In genomic region chr7:50336909-50337703, GRCh38 we compare ENCODE assay signal across 15 cellular contexts. TPM values are rescaled to one million over a fixed set of nuclear protein-coding genes. Genes with fewer than 3 reads are reported as not detected.
DNase-seq lines count a peak whose midpoint lies in the region; ATAC-seq, FAIRE-seq and TF ChIP-seq lines count a peak whose summit lies in the region.
"Had no signal": no experiment of that assay in that cellular context is flagged by ENCODE, and none has a peak within 500 bp of the region (broad histone marks: within the 10 kb centered on the region; RNA-seq: fewer than 3 reads in every experiment).

No MANE protein-coding gene starts in this region.

- peaks cover 25% of the 10 kb centered on the region for H3K4me1 Mint-ChIP-seq in CD4-positive, alpha-beta T cell (ENCODE audit: low read depth)
- peaks cover 40% of the 10 kb centered on the region for H3K4me1 Mint-ChIP-seq in activated T-helper 17 cell treated with anti-CD3 and anti-CD28 coated beads, Interleukin-2, amount 50 U/mL, for 72 hours

- POLR2A ChIA-PET in CD4-positive, alpha-beta T cell (lab: Charles Lee) = interaction anchor here (0.8 to 43.3 kb wide), 8 partner anchors 19 to 195 kb away, joined by 3 to 2111 read pairs (median 5); partner anchors contain the start of gene IKZF1

- intact Hi-C loops in CD4-positive, alpha-beta T cell (cut with DNase I, micrococcal nuclease) = no loop called here
- intact Hi-C loops in sigmoid colon (cut with DNase I) = no loop called here
- intact Hi-C loops in testis (cut with DNase I; ENCODE audit: low total_unique reads) = no loop called here
- intact Hi-C loops in adrenal gland (cut with DNase I) = no loop called here

- peak; percentile 7 for ATAC-seq in CD4-positive, alpha-beta T cell (ENCODE audit: poor library complexity)
- peak; percentile 47 for ATAC-seq in activated T-helper 17 cell treated with anti-CD3 and anti-CD28 coated beads, Interleukin-2, amount 50 U/mL, for 72 hours (replicated peaks)

- no peak for TF ChIP-seq CTCF in CD4-positive, alpha-beta T cell (IDR thresholded peaks at IDR 0.05)
- TF ChIP-seq CTCF in sigmoid colon (IDR thresholded peaks at IDR 0.05) = no peak
- no peak for TF ChIP-seq CTCF in testis (IDR thresholded peaks at IDR 0.05)
- no peak for TF ChIP-seq CTCF in adrenal gland (IDR thresholded peaks at IDR 0.05)

- FAIRE-seq in RCC 7860 (lab: Jason Lieb, UNC) = no peak
- FAIRE-seq: H54, urothelium cell line had no signal

- no peaks in the 10 kb centered on the region for H3K9me3 ChIP-seq in CD4-positive, alpha-beta T cell (ENCODE audit: control insufficient read depth, low read length)
- no peaks in the 10 kb centered on the region for H3K9me3 ChIP-seq in KOPT-K1 (ENCODE audit: insufficient read depth, low read length, poor library complexity, severe bottlenecking)
- no peaks in the 10 kb centered on the region for H3K9me3 ChIP-seq in sigmoid colon
- H3K9me3 ChIP-seq in testis = no peaks in the 10 kb centered on the region
- H3K9me3 ChIP-seq in adrenal gland (replicated peaks in 1 of 3) = no peaks in the 10 kb centered on the region

- TF ChIP-seq EP300 in sigmoid colon (IDR thresholded peaks at IDR 0.05) = no peak

- no peak overlapping the region for H3K27ac Mint-ChIP-seq in CD4-positive, alpha-beta T cell
- no peak overlapping the region for H3K27ac Mint-ChIP-seq in activated T-helper 17 cell treated with anti-CD3 and anti-CD28 coated beads, Interleukin-2, amount 50 U/mL, for 72 hours

- H3K27me3 ChIP-seq in CD4-positive, alpha-beta T cell (ENCODE audit: control insufficient read depth, insufficient read depth, low read length) = no peaks in the 10 kb centered on the region
- H3K27me3 ChIP-seq in sigmoid colon (peaks cover 0 to 4% (median 0%) of the 10 kb centered on the region in 3 donors), testis (no peaks in the 10 kb centered on the region), adrenal gland (no peaks in the 10 kb centered on the region)

- WGBS in sigmoid colon, 2 donors = 71 to 83% methylated on average over 15 of the region's 15 CpGs
- 90 to 91% methylated on average over 15 of the region's 15 CpGs for WGBS in testis, 2 donors
- 84 to 89% (median 85%) methylated on average over 15 of the region's 15 CpGs for whole genome bisulfite sequencing in adrenal gland, 4 donors

- H3K36me3 Mint-ChIP-seq in CD4-positive, alpha-beta T cell (ENCODE audit: low read depth) = peaks cover 49% of the 10 kb centered on the region
- H3K36me3 Mint-ChIP-seq in activated T-helper 17 cell treated with anti-CD3 and anti-CD28 coated beads, Interleukin-2, amount 50 U/mL, for 72 hours (ENCODE audit: low read depth) = no peaks in the 10 kb centered on the region

- CTCF ChIA-PET in CD4-positive, alpha-beta T cell (lab: Charles Lee) = interaction anchor here (0.8 to 2.8 kb wide), 6 partner anchors 13 to 132 kb away, joined by 3 to 13 read pairs (median 5); no protein-coding TSS in a partner anchor

- H3K36me3 ChIP-seq in KOPT-K1 (ENCODE audit: insufficient read depth, low read length) (peaks cover 23% of the 10 kb centered on the region; the same call in 1 of the 2 replicates), sigmoid colon (no peaks in the 10 kb centered on the region), testis (ENCODE audit: low read depth, missing control alignments) (no peaks in the 10 kb centered on the region), adrenal gland (replicated peaks in 1 of 2) (no peaks in the 10 kb centered on the region)

- no peaks in the 10 kb centered on the region for H3K27me3 Mint-ChIP-seq in CD4-positive, alpha-beta T cell
- H3K27me3 Mint-ChIP-seq in activated T-helper 17 cell treated with anti-CD3 and anti-CD28 coated beads, Interleukin-2, amount 50 U/mL, for 72 hours = no peaks in the 10 kb centered on the region

- H3K4me1 ChIP-seq in sigmoid colon (no peaks in the 10 kb centered on the region), testis (no peaks in the 10 kb centered on the region), adrenal gland (replicated peaks in 1 of 2) (no peaks in the 10 kb centered on the region)

- peak overlapping the region; percentile 81 for H3K4me3 Mint-ChIP-seq in CD4-positive, alpha-beta T cell
- H3K4me3 Mint-ChIP-seq in activated T-helper 17 cell treated with anti-CD3 and anti-CD28 coated beads, Interleukin-2, amount 50 U/mL, for 72 hours = no peak overlapping the region

- DNase-seq in CD4-positive, alpha-beta T cell = peak in 1 of 10 experiments; percentile 43
- DNase-seq in sigmoid colon = peak; percentile 51
- no peak for DNase-seq in H4 (ENCODE audit: low spot score)
- DNase-seq in testis = no peak
- DNase-seq in adrenal gland = no peak
- no peak for DNase-seq in RCC 7860 (ENCODE audit: low spot score)
- DNase-seq: IMR-90, NCI-H1417 treated with DMSO at 0.1 percent for 48 hours, right cardiac atrium had no signal

- no peaks in the 10 kb centered on the region for H3K9me3 Mint-ChIP-seq in CD4-positive, alpha-beta T cell
- H3K9me3 Mint-ChIP-seq in activated T-helper 17 cell treated with anti-CD3 and anti-CD28 coated beads, Interleukin-2, amount 50 U/mL, for 72 hours = no peaks in the 10 kb centered on the region

- TF ChIP-seq POLR2A in sigmoid colon (IDR thresholded peaks at IDR 0.05) (no peak), testis (IDR thresholded peaks at IDR 0.05) (no peak), adrenal gland (IDR thresholded peaks at IDR 0.05) (no peak)

- H3K27ac ChIP-seq in CD4-positive, alpha-beta T cell (ENCODE audit: low read depth, low read length) = peak overlapping the region; percentile 87
- H3K27ac ChIP-seq in KOPT-K1 (ENCODE audit: low read depth, low read length, poor library complexity, severe bottlenecking) (peak overlapping the region; percentile 98), sigmoid colon (no peak overlapping the region), testis (no peak overlapping the region), adrenal gland (no peak overlapping the region)
- H3K27ac ChIP-seq: epithelial cell of prostate had no signal

- no peak overlapping the region for H3K4me3 ChIP-seq in sigmoid colon
- no peak overlapping the region for H3K4me3 ChIP-seq in testis
- no peak overlapping the region for H3K4me3 ChIP-seq in adrenal gland
- H3K4me3 ChIP-seq: lung had no signal

RNA-seq across cellular contexts. Expression of gene IKZF1, which starts 32.6 kb away (rescaled TPM):
- 100 to 1,000 TPM; 297 to 300 TPM for total RNA-seq in CD4-positive, alpha-beta T cell
- 100 to 1,000 TPM; 253 to 343 TPM for total RNA-seq in activated T-helper 17 cell treated with anti-CD3 and anti-CD28 coated beads, Interleukin-2, amount 50 U/mL, for 72 hours
- 10 to 100 TPM in 1 of 4 donors, 1 to 10 TPM in 3; 5.5 to 20.5 (median 7.6) TPM for total RNA-seq in sigmoid colon
- 10 to 100 TPM in 1 of 3 donors, 1 to 10 TPM in 2; 1.8 to 29.9 (median 1.8) TPM for polyA plus RNA-seq in sigmoid colon
- 0.06 and 1.2 TPM in 2 replicates for total RNA-seq in H4 (2014; rRNA removed; shearing (Covaris generic))
- total RNA-seq in testis = 10 to 100 TPM in 1 of 2 donors, 1 to 10 TPM in 1; 9.9 to 10.4 TPM
- polyA plus RNA-seq in testis (ENCODE audit: insufficient read depth, low read depth, low replicate concordance) = 4.2 TPM
- total RNA-seq in adrenal gland = 10 to 100 TPM in 6 of 8 donors, 1 to 10 TPM in 2; 3.2 to 31.5 (median 10.9) TPM
- polyA plus RNA-seq in adrenal gland = 1 to 10 TPM in 2 of 3 donors, under 1 TPM in 1; 0.98 to 2.7 (median 2.4) TPM
- total RNA-seq: IMR-90 had no signal
- polyA plus RNA-seq: IMR-90 had no signal

Comparison
In these comparisons a context has a peak if more than half of its experiments do, and no peak if none do; other contexts are left out.
1. H3K27ac ChIP-seq: peak in CD4-positive, alpha-beta T cell (single experiment) and KOPT-K1 (single experiment); none in sigmoid colon (0 of 4), testis (0 of 2) and adrenal gland (0 of 5).
2. RNA of gene IKZF1, which starts 32.6 kb away (total RNA-seq): 253 to 343 TPM in activated T-helper 17 cell treated with anti-CD3 and anti-CD28 coated beads, Interleukin-2, amount 50 U/mL, for 72 hours and 297 to 300 TPM in CD4-positive, alpha-beta T cell; 3.2 to 31.5 TPM in adrenal gland, 9.9 to 10.4 TPM in testis, 5.5 to 20.5 TPM in sigmoid colon and 0.06 to 1.2 TPM in H4; every median in the first group is over 4 times any median in the second.